21 cellular contexts compared by ENCODE assay signal in genomic region chr16:1601031-1601430, GRCh38. TPM values are rescaled to one million over a fixed set of nuclear protein-coding genes. Genes with fewer than 3 reads are reported as not detected.
DNase-seq lines count a peak whose midpoint lies in the region; ATAC-seq and TF ChIP-seq lines count a peak whose summit lies in the region.
"Had no signal": no experiment of that assay in that cellular context is flagged by ENCODE, and none has a peak within 500 bp of the region (broad histone marks: within the 10 kb centered on the region; RNA-seq: fewer than 3 reads in every experiment).

No MANE protein-coding gene starts in this region.

- H3K9me3 ChIP-seq in adrenal gland (replicated peaks in 1 of 3) = no peaks in the 10 kb centered on the region
- H3K9me3 ChIP-seq in thyroid gland = no peaks in the 10 kb centered on the region
- H3K9me3 ChIP-seq: BE2C, HAP-1 had no signal

- intact Hi-C loops in adrenal gland (cut with DNase I) = no loop called here
- intact Hi-C loops in thyroid gland (cut with DNase I) = loop anchor here (5.0 kb wide), 1 partner anchor 109 kb away; the partner anchor contains the start of gene TELO2

- H3K27ac ChIP-seq in adrenal gland (peak overlapping the region in 4 of 5 donors; percentile 14 to 96 (median 92)), thyroid gland (peak overlapping the region; percentile 72 to 80 (median 74))
- H3K27ac ChIP-seq: GM23248 had no signal

- no peaks in the 10 kb centered on the region for H3K27me3 ChIP-seq in adrenal gland
- no peaks in the 10 kb centered on the region for H3K27me3 ChIP-seq in thyroid gland
- H3K27me3 ChIP-seq: BE2C had no signal

- H3K4me3 ChIP-seq in adrenal gland (no peak overlapping the region), thyroid gland (replicated peaks in 1 of 3) (no peak overlapping the region)
- H3K4me3 ChIP-seq: GM23248, HAP-1 had no signal

- TF ChIP-seq POLR2A in adrenal gland (IDR thresholded peaks at IDR 0.05) (no peak), thyroid gland (IDR thresholded peaks at IDR 0.05) (no peak)

- WGBS in adrenal gland, 4 donors = 86 to 95% (median 92%) methylated on average over 6 to 7 of the region's 7 CpGs
- 43 to 48% methylated on average over 7 of the region's 7 CpGs for WGBS in thyroid gland, 2 donors

- DNase-seq in adrenal gland (no peak), endothelial cell (ENCODE audit: low spot score) (no peak), nephron progenitor cell (no peak), thyroid gland (peak; percentile 25 to 35), anterior cingulate cortex (lab: John Stamatoyannopoulos, UW) (no peak), cerebellar cortex (ENCODE audit: low spot score) (no peak)
- DNase-seq in activated CD4-positive, alpha-beta T cell treated with anti-CD3 and anti-CD28 coated beads for 4 hours = no peak
- DNase-seq: BE2C; C1 segment of cervical spinal cord; CD4-positive, CD25-positive, alpha-beta regulatory T cell; CD8-positive, alpha-beta memory T cell; COR-L47; DMS 273 treated with DMSO at 0.1 percent for 48 hours; DMS53; DND-41; EL; GM23248 had no signal

- ATAC-seq in GM18498 (IDR thresholded peaks at IDR 0.05; ENCODE audit: unreplicated experiment) = no peak
- ATAC-seq: HepG2 had no signal

- H3K27me3 Mint-ChIP-seq in endothelial cell (ENCODE audit: unreplicated experiment) (peaks cover 8% of the 10 kb centered on the region), nephron progenitor cell (ENCODE audit: low read depth, poor library complexity) (no peaks in the 10 kb centered on the region)
- H3K27me3 Mint-ChIP-seq: CD4-positive, CD25-positive, alpha-beta regulatory T cell; IgD-negative memory B cell had no signal

- no peak for TF ChIP-seq CTCF in adrenal gland (IDR thresholded peaks at IDR 0.05)
- TF ChIP-seq CTCF in endothelial cell (IDR thresholded peaks at IDR 0.05; ENCODE audit: unreplicated experiment) = no peak
- TF ChIP-seq CTCF in nephron progenitor cell (IDR thresholded peaks at IDR 0.05) = no peak
- no peak for TF ChIP-seq CTCF in thyroid gland (IDR thresholded peaks at IDR 0.05)

- H3K36me3 ChIP-seq in adrenal gland (replicated peaks in 1 of 2) (peaks cover 0 to 6% of the 10 kb centered on the region in 2 donors), thyroid gland (peaks cover 0 to 1% of the 10 kb centered on the region in 2 donors)
- H3K36me3 ChIP-seq: BE2C, HAP-1 had no signal

- no peaks in the 10 kb centered on the region for H3K4me1 Mint-ChIP-seq in endothelial cell (ENCODE audit: unreplicated experiment)
- no peaks in the 10 kb centered on the region for H3K4me1 Mint-ChIP-seq in nephron progenitor cell
- H3K4me1 Mint-ChIP-seq: CD8-positive, alpha-beta memory T cell; IgD-negative memory B cell had no signal

- H3K9me3 Mint-ChIP-seq in endothelial cell (ENCODE audit: unreplicated experiment) (no peaks in the 10 kb centered on the region), nephron progenitor cell (peaks cover 25% of the 10 kb centered on the region)
- H3K9me3 Mint-ChIP-seq: CD8-positive, alpha-beta memory T cell; IgD-negative memory B cell had no signal

- H3K4me1 ChIP-seq in adrenal gland (replicated peaks in 1 of 2) = peaks cover 11 to 14% of the 10 kb centered on the region in 2 donors
- peaks cover 20 to 22% of the 10 kb centered on the region in 2 donors for H3K4me1 ChIP-seq in thyroid gland
- H3K4me1 ChIP-seq: BE2C, HAP-1 had no signal

- H3K36me3 Mint-ChIP-seq in endothelial cell (ENCODE audit: low read depth, unreplicated experiment) = peaks cover 41% of the 10 kb centered on the region
- H3K36me3 Mint-ChIP-seq in nephron progenitor cell (ENCODE audit: low read depth) = peaks cover 69% of the 10 kb centered on the region

- no peak overlapping the region for H3K27ac Mint-ChIP-seq in endothelial cell (ENCODE audit: unreplicated experiment)
- peak overlapping the region; percentile 24 for H3K27ac Mint-ChIP-seq in nephron progenitor cell
- H3K27ac Mint-ChIP-seq: IgD-negative memory B cell had no signal

- peak overlapping the region; percentile 6 for H3K4me3 Mint-ChIP-seq in endothelial cell (ENCODE audit: unreplicated experiment)
- H3K4me3 Mint-ChIP-seq in nephron progenitor cell = no peak overlapping the region
- H3K4me3 Mint-ChIP-seq: CD4-positive, CD25-positive, alpha-beta regulatory T cell; CD8-positive, alpha-beta memory T cell had no signal

RNA-seq across cellular contexts. Expression of gene IFT140, which starts 10.8 kb away (rescaled TPM):
- total RNA-seq in adrenal gland (10 to 100 TPM; 14.1 to 46.4 (median 28.7) TPM), endothelial cell (ENCODE audit: unreplicated experiment) (39.9 TPM), thyroid gland (10 to 100 TPM; 53.9 to 89.9 (median 79.8) TPM)
- polyA plus RNA-seq in adrenal gland = 10 to 100 TPM in 2 of 3 donors, 1 to 10 TPM in 1; 6.6 to 62.7 (median 31.3) TPM

RNA-seq across cellular contexts. Expression of gene CRAMP1, which starts 11.1 kb away (rescaled TPM):
- total RNA-seq in adrenal gland (10 to 100 TPM in 5 of 8 donors, 1 to 10 TPM in 3; 6.8 to 17.1 (median 10.5) TPM), endothelial cell (ENCODE audit: unreplicated experiment) (46.8 TPM), thyroid gland (10 to 100 TPM; 11.0 to 20.8 (median 15.6) TPM)
- polyA plus RNA-seq in adrenal gland = 10 to 100 TPM in 1 of 3 donors, 1 to 10 TPM in 2; 4.3 to 19.0 (median 7.9) TPM

Comparison
In these comparisons a context has a peak if more than half of its experiments do, and no peak if none do; other contexts are left out.
1. DNase-seq: peak in thyroid gland (2 of 2); none in adrenal gland (0 of 7), endothelial cell (single experiment), nephron progenitor cell (single experiment), anterior cingulate cortex (0 of 58), activated CD4-positive, alpha-beta T cell treated with anti-CD3 and anti-CD28 coated beads for 4 hours (0 of 2) and cerebellar cortex (single experiment).